9 cellular contexts compared by ENCODE assay signal in the genomic region with DNA sequence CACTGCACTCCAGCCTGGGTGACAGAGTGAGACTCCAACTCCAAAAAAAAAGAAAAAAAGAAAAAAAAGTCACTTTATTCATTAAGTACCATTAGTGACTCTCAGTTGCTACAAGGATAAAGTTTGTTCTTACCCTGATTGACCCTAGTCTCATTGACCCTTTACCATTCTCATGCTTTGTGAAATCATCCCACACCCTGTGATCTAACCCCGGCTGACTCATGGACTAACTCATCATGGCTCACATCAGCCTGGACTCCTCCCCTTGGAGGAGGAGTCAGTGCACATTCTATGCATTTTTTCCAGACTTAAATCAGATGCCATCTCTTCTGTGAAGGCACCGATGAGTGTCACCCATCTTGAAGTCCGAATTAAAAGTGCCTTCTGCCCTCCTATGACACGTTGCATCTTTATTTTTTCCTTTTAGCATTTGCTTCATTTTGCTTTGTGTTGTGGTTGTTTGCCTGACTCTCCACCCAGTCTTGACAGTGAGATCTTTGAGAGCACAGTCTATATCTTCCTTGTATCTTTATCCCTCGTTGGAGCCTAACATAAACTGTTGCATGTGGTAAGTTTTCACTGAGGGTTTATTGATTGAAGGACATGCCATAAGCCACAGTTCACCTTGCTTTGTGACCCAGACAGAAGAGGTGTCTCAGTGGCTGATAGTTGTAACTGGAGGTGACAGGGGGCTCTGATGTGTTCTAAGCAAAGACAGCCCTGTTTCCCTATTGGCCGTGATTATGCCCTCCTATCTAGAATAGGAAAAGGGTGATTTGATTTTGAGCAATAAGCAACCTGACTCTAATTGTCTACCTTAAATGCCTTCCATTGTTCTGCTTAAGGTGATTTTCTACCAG.
DNase-seq lines count a peak whose midpoint lies in the region; ATAC-seq lines count a peak whose summit lies in the region.
"Had no signal": no experiment of that assay in that cellular context is flagged by ENCODE, and none has a peak within 500 bp of the region (broad histone marks: within the 10 kb centered on the region; RNA-seq: fewer than 3 reads in every experiment).

No MANE protein-coding gene starts in this region.

- H3K27me3 ChIP-seq in skeletal muscle satellite cell (ENCODE audit: control insufficient read depth, insufficient read depth, low read length): no peaks in the 10 kb centered on the region
- H3K27me3 ChIP-seq: uterus had no signal

- H3K4me3 ChIP-seq in skeletal muscle satellite cell (ENCODE audit: low read length): peak overlapping the region; percentile 29
- H3K4me3 ChIP-seq: uterus had no signal

- H3K4me1 ChIP-seq in skeletal muscle satellite cell (ENCODE audit: control insufficient read depth, insufficient read depth, low read length): peaks cover 38% of the 10 kb centered on the region
- H3K4me1 ChIP-seq: uterus had no signal

- no peaks in the 10 kb centered on the region for H3K9me3 ChIP-seq in skeletal muscle satellite cell (replicated peaks; ENCODE audit: low read length)
- H3K9me3 ChIP-seq: uterus had no signal

- H3K9ac ChIP-seq in skeletal muscle satellite cell (ENCODE audit: low read depth, low read length): peak overlapping the region; percentile 60

- no peaks in the 10 kb centered on the region for H3K36me3 ChIP-seq in skeletal muscle satellite cell (ENCODE audit: insufficient read depth, low read length)
- H3K36me3 ChIP-seq: uterus had no signal

- DNase-seq in HT-29 (ENCODE audit: low spot score) (peak; percentile 49), fibroblast of peridontal ligament (ENCODE audit: extremely low read depth) (peak; percentile 88), NCI-H2107 treated with DMSO at 0.1 percent for 48 hours (lab: John Stamatoyannopoulos, UW; ENCODE audit: unreplicated experiment) (no peak), anterior cingulate cortex (lab: John Stamatoyannopoulos, UW) (no peak)
- DNase-seq in activated CD4-positive, CD25-positive, alpha-beta regulatory T cell treated with anti-CD3 and anti-CD28 coated beads, Interleukin-2, amount 50 U/mL, for 72 hours: peak; percentile 44

- peak; percentile 11 for ATAC-seq in GM19023 (IDR thresholded peaks at IDR 0.05; ENCODE audit: unreplicated experiment)
- ATAC-seq in HG03457 (IDR thresholded peaks at IDR 0.05; ENCODE audit: unreplicated experiment): no peak

- H3K4me2 ChIP-seq in skeletal muscle satellite cell (ENCODE audit: low read length): peak overlapping the region; percentile 70

Comparison
In these comparisons a context has a peak if more than half of its experiments do, and no peak if none do; other contexts are left out.
1. DNase-seq: peak in HT-29 (single experiment), activated CD4-positive, CD25-positive, alpha-beta regulatory T cell treated with anti-CD3 and anti-CD28 coated beads, Interleukin-2, amount 50 U/mL, for 72 hours (single experiment) and fibroblast of peridontal ligament (single experiment); none in NCI-H2107 treated with DMSO at 0.1 percent for 48 hours (single experiment) and anterior cingulate cortex (0 of 58).